8 cellular contexts compared by ENCODE assay signal in genomic region chr17:7014995-7015586, GRCh38. TPM values are rescaled to one million over a fixed set of nuclear protein-coding genes. Genes with fewer than 3 reads are reported as not detected.
DNase-seq lines count a peak whose midpoint lies in the region; ATAC-seq and TF ChIP-seq lines count a peak whose summit lies in the region.

No MANE protein-coding gene starts in this region.

- DNase-seq in CD8-positive, alpha-beta T cell, result peak in 6 of 7 experiments; percentile 56 to 90 (median 70)
- peak in 2 of 3 experiments; percentile 50 to 75 for DNase-seq in activated CD8-positive, alpha-beta memory T cell treated with anti-CD3 and anti-CD28 coated beads for 48 hours (ENCODE audit: low read depth in 2 of 3, low spot score in 2 of 3)
- no peak for DNase-seq in epithelial cell of prostate (ENCODE audit: low read depth, low spot score)
- DNase-seq in osteocyte (ENCODE audit: extremely low spot score, unreplicated experiment), result no peak
- no peak for DNase-seq in upper lobe of right lung
- no peak for DNase-seq in iPS-NIHi7 (ENCODE audit: extremely low spot score)

- H3K36me3 ChIP-seq in CD8-positive, alpha-beta T cell (ENCODE audit: insufficient read depth, low read length), result no peaks in the 10 kb centered on the region
- H3K36me3 ChIP-seq in KOPT-K1 (ENCODE audit: insufficient read depth, low read length), result 0 out of 2 replicates have a peak, but pooled peaks cover 9% of the 10 kb centered on the region
- H3K36me3 ChIP-seq in upper lobe of right lung, result peaks cover 10% of the 10 kb centered on the region

- H3K36me3 Mint-ChIP-seq in CD8-positive, alpha-beta T cell, result peaks cover 32% of the 10 kb centered on the region
- peaks cover 7% of the 10 kb centered on the region for H3K36me3 Mint-ChIP-seq in osteocyte (ENCODE audit: unreplicated experiment)

- no peaks in the 10 kb centered on the region for H3K27me3 Mint-ChIP-seq in CD8-positive, alpha-beta T cell (ENCODE audit: low read depth)
- no peaks in the 10 kb centered on the region for H3K27me3 Mint-ChIP-seq in osteocyte (ENCODE audit: unreplicated experiment)

- POLR2A ChIA-PET in CD8-positive, alpha-beta T cell (lab: Charles Lee), result interaction anchor here (0.7 to 2.5 kb wide), 3 partner anchors 18 to 104 kb away, joined by 3 to 17 read pairs (median 4); partner anchors contain the start of gene SLC16A13

- peak; percentile 27 for ATAC-seq in CD8-positive, alpha-beta T cell
- ATAC-seq in GM21515 (IDR thresholded peaks at IDR 0.05; ENCODE audit: unreplicated experiment) (peak; percentile 4), upper lobe of right lung (no peak)

- intact Hi-C loops in CD8-positive, alpha-beta T cell (cut with DNase I, micrococcal nuclease), result loop anchor here (1.0 to 10.0 kb wide), 11 partner anchors 8 to 1430 kb away; partner anchors contain the start of genes BCL6B (in 2 of the 2), PHF23 (in 2 of the 2), CTC1 (in 1 of the 2) and NLRP1 (in 1 of the 2)
- intact Hi-C loops in upper lobe of right lung (cut with DNase I), result no loop called here

- peaks cover 72% of the 10 kb centered on the region for H3K4me1 Mint-ChIP-seq in CD8-positive, alpha-beta T cell (ENCODE audit: low read depth)
- H3K4me1 Mint-ChIP-seq in osteocyte (ENCODE audit: unreplicated experiment), result peaks cover 52% of the 10 kb centered on the region

- H3K27ac ChIP-seq in CD8-positive, alpha-beta T cell (ENCODE audit: low read depth, low read length), result peak overlapping the region; percentile 95
- H3K27ac ChIP-seq in KOPT-K1 (ENCODE audit: low read depth, low read length, poor library complexity, severe bottlenecking) (peak overlapping the region; percentile 92), epithelial cell of prostate (peak overlapping the region; percentile 90), upper lobe of right lung (peak overlapping the region; percentile 100)

- H3K27ac Mint-ChIP-seq in CD8-positive, alpha-beta T cell, result peak overlapping the region; percentile 99
- H3K27ac Mint-ChIP-seq in osteocyte (ENCODE audit: unreplicated experiment), result peak overlapping the region; percentile 98

- no peaks in the 10 kb centered on the region for H3K9me3 ChIP-seq in CD8-positive, alpha-beta T cell (ENCODE audit: low read length)
- H3K9me3 ChIP-seq in KOPT-K1 (ENCODE audit: insufficient read depth, low read length, poor library complexity, severe bottlenecking), result no peaks in the 10 kb centered on the region
- no peaks in the 10 kb centered on the region for H3K9me3 ChIP-seq in upper lobe of right lung

- H3K4me3 Mint-ChIP-seq in CD8-positive, alpha-beta T cell, result peak overlapping the region; percentile 98
- H3K4me3 Mint-ChIP-seq in osteocyte (ENCODE audit: unreplicated experiment), result peak overlapping the region; percentile 96

- no peaks in the 10 kb centered on the region for H3K27me3 ChIP-seq in CD8-positive, alpha-beta T cell (ENCODE audit: insufficient read depth, low read length)
- no peaks in the 10 kb centered on the region for H3K27me3 ChIP-seq in upper lobe of right lung

- no peaks in the 10 kb centered on the region for H3K9me3 Mint-ChIP-seq in CD8-positive, alpha-beta T cell
- H3K9me3 Mint-ChIP-seq in osteocyte (ENCODE audit: unreplicated experiment), result no peaks in the 10 kb centered on the region

- peak; percentile 28 for TF ChIP-seq CTCF in CD8-positive, alpha-beta T cell (IDR thresholded peaks at IDR 0.05)
- TF ChIP-seq CTCF in osteocyte (IDR thresholded peaks at IDR 0.05) (peak; percentile 40), upper lobe of right lung (IDR thresholded peaks at IDR 0.05) (peak; percentile 24)

- H3K4me3 ChIP-seq in CD8-positive, alpha-beta T cell (ENCODE audit: low read depth, low read length), result peak overlapping the region; percentile 70
- peak overlapping the region; percentile 94 for H3K4me3 ChIP-seq in upper lobe of right lung

- CTCF ChIA-PET in CD8-positive, alpha-beta T cell (lab: Charles Lee), result interaction anchor here (0.7 to 11.2 kb wide), 6 partner anchors 11 to 122 kb away, joined by 3 to 106 read pairs (median 8); partner anchors contain the start of gene SLC16A13

- peaks cover 59% of the 10 kb centered on the region for H3K4me1 ChIP-seq in CD8-positive, alpha-beta T cell (ENCODE audit: insufficient read depth, low read length)
- H3K4me1 ChIP-seq in upper lobe of right lung, result peaks cover 50% of the 10 kb centered on the region

RNA-seq across cellular contexts. Expression of gene RNASEK, which starts 2.7 kb away (rescaled TPM):
- total RNA-seq in CD8-positive, alpha-beta T cell, result 100 to 1,000 TPM in 1 of 2 experiments, 10 to 100 TPM in 1; 96.3 to 101 TPM
- total RNA-seq in osteocyte (255 and 269 TPM in 2 replicates), upper lobe of right lung (284 TPM)

RNA-seq across cellular contexts. Expression of gene BCL6B, which starts 7.8 kb away (rescaled TPM):
- total RNA-seq in CD8-positive, alpha-beta T cell, result not detected
- total RNA-seq in osteocyte (not detected in 2 replicates), upper lobe of right lung (42.6 TPM)

RNA-seq across cellular contexts. Expression of gene ALOX12, which starts 19.2 kb away (rescaled TPM):
- total RNA-seq in CD8-positive, alpha-beta T cell, result not detected
- total RNA-seq in osteocyte (not detected in 2 replicates), upper lobe of right lung (0.17 TPM)

RNA-seq across cellular contexts. Expression of gene SLC16A13, which starts 20.7 kb away (rescaled TPM):
- total RNA-seq in CD8-positive, alpha-beta T cell, result 1 to 10 TPM; 1.8 to 1.9 TPM
- 4.4 and 7.9 TPM in 2 replicates for total RNA-seq in osteocyte
- total RNA-seq in upper lobe of right lung, result 10.1 TPM

RNA-seq across cellular contexts. Expression of gene SLC16A11, which starts 28.8 kb away (rescaled TPM):
- total RNA-seq in CD8-positive, alpha-beta T cell, result 1 to 10 TPM; 1.2 to 1.3 TPM
- total RNA-seq in osteocyte (0.57 and 0.75 TPM in 2 replicates), upper lobe of right lung (6.8 TPM)

Comparison
In these comparisons a context has a peak if more than half of its experiments do, and no peak if none do; other contexts are left out.
1. DNase-seq: peak in CD8-positive, alpha-beta T cell (6 of 7) and activated CD8-positive, alpha-beta memory T cell treated with anti-CD3 and anti-CD28 coated beads for 48 hours (2 of 3); none in epithelial cell of prostate (single experiment), osteocyte (single experiment), upper lobe of right lung (single experiment) and iPS-NIHi7 (single experiment).
2. RNA of gene BCL6B, which starts 7.8 kb away (total RNA-seq): 42.6 TPM in upper lobe of right lung (single experiment); not detected in CD8-positive, alpha-beta T cell and not detected in osteocyte; every median in the first group is over 10 times any median in the second.
3. Peak in every context shown above with its lines, with median percentiles within 50 percentile points of each other: H3K27ac ChIP-seq and CTCF ChIP-seq.